In the genomic region with DNA sequence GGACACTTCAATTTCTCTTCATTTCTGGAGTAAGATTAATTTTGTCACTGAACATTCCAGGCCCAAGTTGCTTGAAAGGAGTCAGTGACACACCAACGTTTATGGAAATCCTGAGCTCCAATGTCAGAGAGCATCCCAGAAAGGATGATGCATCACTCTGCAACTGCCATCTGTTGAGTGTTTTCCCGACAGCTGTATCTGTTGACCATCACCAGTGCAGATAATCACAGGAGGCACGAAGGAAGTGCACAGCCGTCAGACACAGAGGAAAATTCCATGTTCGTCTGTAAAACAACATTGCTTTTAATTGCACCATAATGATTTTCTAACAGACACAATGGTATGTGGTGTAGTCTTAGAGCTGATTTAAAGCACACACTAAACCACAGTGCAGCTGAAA, we compare ENCODE assay signal across 1 cellular context.
TF ChIP-seq lines count a peak whose summit lies in the region.

No MANE protein-coding gene starts in this region.

TF ChIP-seq in IMR-90, 13 proteins besides CTCF, POLR2A, EP300 and RAD21:
- no peak for TF ChIP-seq RFX5 (IDR thresholded peaks at IDR 0.05; ENCODE audit: low read depth, low read length)
- no peak for TF ChIP-seq MAZ (IDR thresholded peaks at IDR 0.05; ENCODE audit: borderline replicate concordance, low read depth, low read length)
- TF ChIP-seq BHLHE40 (IDR thresholded peaks at IDR 0.05; ENCODE audit: low read depth, low read length), result no peak
- TF ChIP-seq FOS (IDR thresholded peaks at IDR 0.05; ENCODE audit: low read depth, low read length), result no peak
